In the genomic region with DNA sequence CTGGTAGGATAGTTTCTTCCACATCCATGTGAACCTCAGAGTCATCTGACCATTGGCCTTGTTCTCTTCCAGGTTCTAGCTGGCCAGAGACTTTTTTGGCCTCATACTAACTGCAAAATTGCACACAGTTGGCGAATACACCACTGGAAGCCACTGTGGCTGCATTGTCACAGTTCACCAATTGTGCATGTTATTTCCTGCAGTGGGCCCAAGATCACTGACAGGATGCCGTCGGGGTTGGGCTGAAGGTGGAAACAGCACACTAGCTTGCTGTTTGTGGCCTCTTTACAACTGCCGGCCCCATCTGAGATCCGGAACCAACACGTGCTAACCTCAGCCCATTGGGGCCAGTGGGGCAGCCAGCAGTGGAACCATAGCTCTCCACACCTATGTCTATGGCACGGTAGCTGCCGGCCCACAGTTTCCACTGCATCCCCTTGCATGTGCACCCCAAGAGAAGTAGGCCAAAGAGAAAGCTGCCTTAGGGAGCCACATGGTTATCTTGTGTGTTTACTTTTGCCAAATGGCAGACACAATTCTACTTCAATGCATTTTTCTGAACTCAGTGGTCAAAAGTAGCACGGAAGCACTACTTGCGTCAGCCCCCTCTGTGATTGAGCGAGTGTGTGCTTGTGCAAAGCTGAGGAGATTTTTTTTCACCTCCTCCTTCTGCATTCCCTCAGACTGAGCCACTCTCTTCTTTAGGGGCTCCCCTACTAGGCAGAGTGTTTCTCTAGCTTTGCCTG, we compare ENCODE assay signal across 9 cellular contexts.
DNase-seq lines count a peak whose midpoint lies in the region; ATAC-seq lines count a peak whose summit lies in the region.
"Had no signal": no experiment of that assay in that cellular context is flagged by ENCODE, and none has a peak within 500 bp of the region (broad histone marks: within the 10 kb centered on the region; RNA-seq: fewer than 3 reads in every experiment).

No MANE protein-coding gene starts in this region.

- ATAC-seq in GM18868 (IDR thresholded peaks at IDR 0.05; ENCODE audit: unreplicated experiment), result peak; percentile 34
- ATAC-seq in HG03108 (IDR thresholded peaks at IDR 0.05; ENCODE audit: unreplicated experiment), result peak; percentile 35
- peak; percentile 22 for ATAC-seq in stimulated activated naive CD8-positive, alpha-beta T cell treated with anti-CD3 and anti-CD28 coated beads, Interleukin-15, Interleukin-2, amounts not matched to agents 100 U/mL and 50 U/mL, for 24 hours

- no peaks in the 10 kb centered on the region for H3K36me3 ChIP-seq in HAP-1 (replicated peaks)
- H3K36me3 ChIP-seq: tibial artery had no signal

- H3K27me3 ChIP-seq in HAP-1 (ENCODE audit: low read depth), result no peaks in the 10 kb centered on the region
- H3K27me3 ChIP-seq: tibial artery had no signal

- in situ Hi-C loops in HAP-1 (cut with MboI; ENCODE audit: low sequenced_read_pairs), result no loop called here

- peak; percentile 47 for DNase-seq in activated CD8-positive, alpha-beta memory T cell treated with anti-CD3 and anti-CD28 coated beads, Interleukin-2, amount 50 U/mL, for 4 hours
- DNase-seq in left kidney (ENCODE audit: low read depth, low spot score), result peak; percentile 61
- DNase-seq in stimulated activated naive CD8-positive, alpha-beta T cell treated with anti-CD3 and anti-CD28 coated beads, Interleukin-15, Interleukin-2, amounts not matched to agents 100 U/mL and 50 U/mL, for 24 hours, result peak; percentile 61
- no peak for DNase-seq in HAP-1 (ENCODE audit: low spot score in 2 of 2)
- no peak for DNase-seq in SIG-M5 treated with dmso at 0.1 percent for 504 hours (lab: John Stamatoyannopoulos, UW; ENCODE audit: unreplicated experiment)
- no peak for DNase-seq in kidney glomerular epithelial cell (lab: John Stamatoyannopoulos, UW)

- H3K4me3 ChIP-seq in HAP-1, result no peak overlapping the region
- H3K4me3 ChIP-seq: tibial artery had no signal

- H3K4me1 ChIP-seq in HAP-1, result no peaks in the 10 kb centered on the region

- no peaks in the 10 kb centered on the region for H3K9me3 ChIP-seq in HAP-1
- H3K9me3 ChIP-seq: tibial artery had no signal

Comparison
In these comparisons a context has a peak if more than half of its experiments do, and no peak if none do; other contexts are left out.
1. DNase-seq: peak in activated CD8-positive, alpha-beta memory T cell treated with anti-CD3 and anti-CD28 coated beads, Interleukin-2, amount 50 U/mL, for 4 hours (single experiment), left kidney (single experiment) and stimulated activated naive CD8-positive, alpha-beta T cell treated with anti-CD3 and anti-CD28 coated beads, Interleukin-15, Interleukin-2, amounts not matched to agents 100 U/mL and 50 U/mL, for 24 hours (single experiment); none in HAP-1 (0 of 2), SIG-M5 treated with dmso at 0.1 percent for 504 hours (single experiment) and kidney glomerular epithelial cell (single experiment).
2. Peak in every context shown above with its lines, with median percentiles within 50 percentile points of each other: ATAC-seq.